2 cellular contexts compared by ENCODE assay signal in the genomic region with DNA sequence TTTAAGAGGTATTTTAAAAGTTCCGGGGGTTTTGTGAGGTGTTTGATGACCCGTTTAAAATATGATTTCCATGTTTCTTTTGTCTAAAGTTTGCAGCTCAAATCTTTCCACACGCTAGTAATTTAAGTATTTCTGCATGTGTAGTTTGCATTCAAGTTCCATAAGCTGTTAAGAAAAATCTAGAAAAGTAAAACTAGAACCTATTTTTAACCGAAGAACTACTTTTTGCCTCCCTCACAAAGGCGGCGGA.
TF ChIP-seq lines count a peak whose summit lies in the region.

No MANE protein-coding gene starts in this region.

TF ChIP-seq in GM12878, 131 proteins besides CTCF, POLR2A, EP300 and RAD21 (continued from another document and continues in another):
- TF ChIP-seq, protein P1, sequence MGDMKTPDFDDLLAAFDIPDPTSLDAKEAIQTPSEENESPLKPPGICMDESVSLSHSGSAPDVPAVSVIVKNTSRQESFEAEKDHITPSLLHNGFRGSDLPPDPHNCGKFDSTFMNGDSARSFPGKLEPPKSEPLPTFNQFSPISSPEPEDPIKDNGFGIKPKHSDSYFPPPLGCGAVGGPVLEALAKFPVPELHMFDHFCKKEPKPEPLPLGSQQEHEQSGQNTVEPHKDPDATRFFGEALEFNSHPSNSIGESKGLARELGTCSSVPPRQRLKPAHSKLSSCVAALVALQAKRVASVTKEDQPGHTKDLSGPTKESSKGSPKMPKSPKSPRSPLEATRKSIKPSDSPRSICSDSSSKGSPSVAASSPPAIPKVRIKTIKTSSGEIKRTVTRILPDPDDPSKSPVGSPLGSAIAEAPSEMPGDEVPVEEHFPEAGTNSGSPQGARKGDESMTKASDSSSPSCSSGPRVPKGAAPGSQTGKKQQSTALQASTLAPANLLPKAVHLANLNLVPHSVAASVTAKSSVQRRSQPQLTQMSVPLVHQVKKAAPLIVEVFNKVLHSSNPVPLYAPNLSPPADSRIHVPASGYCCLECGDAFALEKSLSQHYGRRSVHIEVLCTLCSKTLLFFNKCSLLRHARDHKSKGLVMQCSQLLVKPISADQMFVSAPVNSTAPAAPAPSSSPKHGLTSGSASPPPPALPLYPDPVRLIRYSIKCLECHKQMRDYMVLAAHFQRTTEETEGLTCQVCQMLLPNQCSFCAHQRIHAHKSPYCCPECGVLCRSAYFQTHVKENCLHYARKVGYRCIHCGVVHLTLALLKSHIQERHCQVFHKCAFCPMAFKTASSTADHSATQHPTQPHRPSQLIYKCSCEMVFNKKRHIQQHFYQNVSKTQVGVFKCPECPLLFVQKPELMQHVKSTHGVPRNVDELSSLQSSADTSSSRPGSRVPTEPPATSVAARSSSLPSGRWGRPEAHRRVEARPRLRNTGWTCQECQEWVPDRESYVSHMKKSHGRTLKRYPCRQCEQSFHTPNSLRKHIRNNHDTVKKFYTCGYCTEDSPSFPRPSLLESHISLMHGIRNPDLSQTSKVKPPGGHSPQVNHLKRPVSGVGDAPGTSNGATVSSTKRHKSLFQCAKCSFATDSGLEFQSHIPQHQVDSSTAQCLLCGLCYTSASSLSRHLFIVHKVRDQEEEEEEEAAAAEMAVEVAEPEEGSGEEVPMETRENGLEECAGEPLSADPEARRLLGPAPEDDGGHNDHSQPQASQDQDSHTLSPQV (IDR thresholded peaks at IDR 0.05): peak; percentile 78
- TF ChIP-seq, protein P2, sequence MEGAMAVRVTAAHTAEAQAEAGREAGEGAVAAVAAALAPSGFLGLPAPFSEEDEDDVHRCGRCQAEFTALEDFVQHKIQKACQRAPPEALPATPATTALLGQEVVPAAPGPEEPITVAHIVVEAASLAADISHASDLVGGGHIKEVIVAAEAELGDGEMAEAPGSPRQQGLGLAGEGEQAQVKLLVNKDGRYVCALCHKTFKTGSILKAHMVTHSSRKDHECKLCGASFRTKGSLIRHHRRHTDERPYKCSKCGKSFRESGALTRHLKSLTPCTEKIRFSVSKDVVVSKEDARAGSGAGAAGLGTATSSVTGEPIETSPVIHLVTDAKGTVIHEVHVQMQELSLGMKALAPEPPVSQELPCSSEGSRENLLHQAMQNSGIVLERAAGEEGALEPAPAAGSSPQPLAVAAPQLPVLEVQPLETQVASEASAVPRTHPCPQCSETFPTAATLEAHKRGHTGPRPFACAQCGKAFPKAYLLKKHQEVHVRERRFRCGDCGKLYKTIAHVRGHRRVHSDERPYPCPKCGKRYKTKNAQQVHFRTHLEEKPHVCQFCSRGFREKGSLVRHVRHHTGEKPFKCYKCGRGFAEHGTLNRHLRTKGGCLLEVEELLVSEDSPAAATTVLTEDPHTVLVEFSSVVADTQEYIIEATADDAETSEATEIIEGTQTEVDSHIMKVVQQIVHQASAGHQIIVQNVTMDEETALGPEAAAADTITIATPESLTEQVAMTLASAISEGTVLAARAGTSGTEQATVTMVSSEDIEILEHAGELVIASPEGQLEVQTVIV (IDR thresholded peaks at IDR 0.05; ENCODE audit: borderline replicate concordance, partially characterized antibody): no peak
- TF ChIP-seq ATF7 (IDR thresholded peaks at IDR 0.05; ENCODE audit: low read depth) (peak; percentile 81; the same call in 1 of the 2 replicates), STAT3 (IDR thresholded peaks at IDR 0.05; ENCODE audit: low read depth, low read length) (0 out of 2 replicates have a peak, but pooled peaks have one; percentile 16), GATAD2B (conservative IDR thresholded peaks at IDR 0.05; ENCODE audit: low read depth) (0 out of 2 replicates have a peak, but pooled peaks have one; percentile 50), BACH1 (IDR thresholded peaks at IDR 0.05; ENCODE audit: borderline replicate concordance) (no peak), MXI1 (IDR thresholded peaks at IDR 0.05; ENCODE audit: low read depth, low read length) (no peak), MTA2 (IDR thresholded peaks at IDR 0.05; ENCODE audit: low read depth) (peak; percentile 17; the same call in 1 of the 2 replicates), BRCA1 (IDR thresholded peaks at IDR 0.05; ENCODE audit: low read depth, low read length) (no peak), IKZF2 (IDR thresholded peaks at IDR 0.05) (peak in 1 of 2 experiments; percentile 81; a peak in 2 of 4 replicates), NR2C1 (IDR thresholded peaks at IDR 0.05) (0 out of 2 replicates have a peak, but pooled peaks have one; percentile 41), STAT1 (conservative IDR thresholded peaks at IDR 0.05) (no peak), SPI1 (IDR thresholded peaks at IDR 0.05; ENCODE audit: borderline replicate concordance, insufficient read depth, low read depth, low read length) (0 out of 2 replicates have a peak, but pooled peaks have one; percentile 0), TBL1XR1 (IDR thresholded peaks at IDR 0.05; ENCODE audit: low read depth, low read length) (no peak), CHD2 (IDR thresholded peaks at IDR 0.05; ENCODE audit: borderline replicate concordance, low read depth, low read length) (no peak), SRF (IDR thresholded peaks at IDR 0.05; ENCODE audit: low read depth in 2 of 2, low read length in 2 of 2) (no peak), EGR1 (IDR thresholded peaks at IDR 0.05; ENCODE audit: borderline replicate concordance in 1 of 2, low read depth in 2 of 2, low read length in 2 of 2) (no peak), NFIC (IDR thresholded peaks at IDR 0.05; ENCODE audit: low read depth, low read length) (no peak)
- TF ChIP-seq, protein P3, sequence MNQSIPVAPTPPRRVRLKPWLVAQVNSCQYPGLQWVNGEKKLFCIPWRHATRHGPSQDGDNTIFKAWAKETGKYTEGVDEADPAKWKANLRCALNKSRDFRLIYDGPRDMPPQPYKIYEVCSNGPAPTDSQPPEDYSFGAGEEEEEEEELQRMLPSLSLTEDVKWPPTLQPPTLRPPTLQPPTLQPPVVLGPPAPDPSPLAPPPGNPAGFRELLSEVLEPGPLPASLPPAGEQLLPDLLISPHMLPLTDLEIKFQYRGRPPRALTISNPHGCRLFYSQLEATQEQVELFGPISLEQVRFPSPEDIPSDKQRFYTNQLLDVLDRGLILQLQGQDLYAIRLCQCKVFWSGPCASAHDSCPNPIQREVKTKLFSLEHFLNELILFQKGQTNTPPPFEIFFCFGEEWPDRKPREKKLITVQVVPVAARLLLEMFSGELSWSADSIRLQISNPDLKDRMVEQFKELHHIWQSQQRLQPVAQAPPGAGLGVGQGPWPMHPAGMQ (IDR thresholded peaks at IDR 0.05; ENCODE audit: borderline replicate concordance): no peak
- TF ChIP-seq, protein P4, sequence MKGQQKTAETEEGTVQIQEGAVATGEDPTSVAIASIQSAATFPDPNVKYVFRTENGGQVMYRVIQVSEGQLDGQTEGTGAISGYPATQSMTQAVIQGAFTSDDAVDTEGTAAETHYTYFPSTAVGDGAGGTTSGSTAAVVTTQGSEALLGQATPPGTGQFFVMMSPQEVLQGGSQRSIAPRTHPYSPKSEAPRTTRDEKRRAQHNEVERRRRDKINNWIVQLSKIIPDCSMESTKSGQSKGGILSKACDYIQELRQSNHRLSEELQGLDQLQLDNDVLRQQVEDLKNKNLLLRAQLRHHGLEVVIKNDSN (IDR thresholded peaks at IDR 0.05; ENCODE audit: borderline replicate concordance, extremely low read length, insufficient read depth, low read depth, low read length): no peak

TF ChIP-seq in HepG2, 621 proteins besides CTCF, POLR2A, EP300 and RAD21 (continued from another document and continues in another):
- TF ChIP-seq, protein P5, sequence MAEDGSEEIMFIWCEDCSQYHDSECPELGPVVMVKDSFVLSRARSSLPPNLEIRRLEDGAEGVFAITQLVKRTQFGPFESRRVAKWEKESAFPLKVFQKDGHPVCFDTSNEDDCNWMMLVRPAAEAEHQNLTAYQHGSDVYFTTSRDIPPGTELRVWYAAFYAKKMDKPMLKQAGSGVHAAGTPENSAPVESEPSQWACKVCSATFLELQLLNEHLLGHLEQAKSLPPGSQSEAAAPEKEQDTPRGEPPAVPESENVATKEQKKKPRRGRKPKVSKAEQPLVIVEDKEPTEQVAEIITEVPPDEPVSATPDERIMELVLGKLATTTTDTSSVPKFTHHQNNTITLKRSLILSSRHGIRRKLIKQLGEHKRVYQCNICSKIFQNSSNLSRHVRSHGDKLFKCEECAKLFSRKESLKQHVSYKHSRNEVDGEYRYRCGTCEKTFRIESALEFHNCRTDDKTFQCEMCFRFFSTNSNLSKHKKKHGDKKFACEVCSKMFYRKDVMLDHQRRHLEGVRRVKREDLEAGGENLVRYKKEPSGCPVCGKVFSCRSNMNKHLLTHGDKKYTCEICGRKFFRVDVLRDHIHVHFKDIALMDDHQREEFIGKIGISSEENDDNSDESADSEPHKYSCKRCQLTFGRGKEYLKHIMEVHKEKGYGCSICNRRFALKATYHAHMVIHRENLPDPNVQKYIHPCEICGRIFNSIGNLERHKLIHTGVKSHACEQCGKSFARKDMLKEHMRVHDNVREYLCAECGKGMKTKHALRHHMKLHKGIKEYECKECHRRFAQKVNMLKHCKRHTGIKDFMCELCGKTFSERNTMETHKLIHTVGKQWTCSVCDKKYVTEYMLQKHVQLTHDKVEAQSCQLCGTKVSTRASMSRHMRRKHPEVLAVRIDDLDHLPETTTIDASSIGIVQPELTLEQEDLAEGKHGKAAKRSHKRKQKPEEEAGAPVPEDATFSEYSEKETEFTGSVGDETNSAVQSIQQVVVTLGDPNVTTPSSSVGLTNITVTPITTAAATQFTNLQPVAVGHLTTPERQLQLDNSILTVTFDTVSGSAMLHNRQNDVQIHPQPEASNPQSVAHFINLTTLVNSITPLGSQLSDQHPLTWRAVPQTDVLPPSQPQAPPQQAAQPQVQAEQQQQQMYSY (CRISPR knock-in tag; IDR thresholded peaks at IDR 0.05): peak; percentile 48; the same call in 1 of the 2 replicates
- TF ChIP-seq ZNF703 (CRISPR knock-in tag; IDR thresholded peaks at IDR 0.05; ENCODE audit: borderline replicate concordance) (no peak), NKX3-1 (CRISPR knock-in tag; IDR thresholded peaks at IDR 0.05) (peak; percentile 62; the same call in 1 of the 2 replicates), CBFB (CRISPR knock-in tag; IDR thresholded peaks at IDR 0.05) (no peak), ATAD3A (CRISPR knock-in tag; IDR thresholded peaks at IDR 0.05) (no peak), PLRG1 (conservative IDR thresholded peaks at IDR 0.05) (no peak), PTBP1 (IDR thresholded peaks at IDR 0.05; ENCODE audit: low read depth, low read length, poor library complexity, severe bottlenecking) (no peak), ZNF282 (IDR thresholded peaks at IDR 0.05; ENCODE audit: partially characterized antibody) (no peak), KLF13 (CRISPR knock-in tag; IDR thresholded peaks at IDR 0.05) (no peak), IKZF4 (CRISPR knock-in tag; IDR thresholded peaks at IDR 0.05; ENCODE audit: borderline replicate concordance, low read depth, not compliant biosample characterization) (no peak), REL (CRISPR knock-in tag; conservative IDR thresholded peaks at IDR 0.05) (no peak), PPARG (CRISPR knock-in tag; conservative IDR thresholded peaks at IDR 0.05) (no peak), NR3C1 (CRISPR knock-in tag; IDR thresholded peaks at IDR 0.05) (no peak), EZH2 (conservative IDR thresholded peaks at IDR 0.05; ENCODE audit: low read depth, low read length) (no peak), SRSF9 (IDR thresholded peaks at IDR 0.05; ENCODE audit: borderline replicate concordance, insufficient read depth, low read depth, low read length, poor library complexity, severe bottlenecking) (no peak), FOXM1 (CRISPR knock-in tag; IDR thresholded peaks at IDR 0.05) (no peak), AGO1 (IDR thresholded peaks at IDR 0.05; ENCODE audit: low read depth, low read length, poor library complexity, severe bottlenecking) (no peak), ZNF570 (CRISPR knock-in tag; IDR thresholded peaks at IDR 0.05; ENCODE audit: borderline replicate concordance) (no peak), MYNN (CRISPR knock-in tag; IDR thresholded peaks at IDR 0.05; ENCODE audit: low read depth) (no peak), RFXANK (CRISPR knock-in tag; IDR thresholded peaks at IDR 0.05) (no peak)
- TF ChIP-seq, protein P6, sequence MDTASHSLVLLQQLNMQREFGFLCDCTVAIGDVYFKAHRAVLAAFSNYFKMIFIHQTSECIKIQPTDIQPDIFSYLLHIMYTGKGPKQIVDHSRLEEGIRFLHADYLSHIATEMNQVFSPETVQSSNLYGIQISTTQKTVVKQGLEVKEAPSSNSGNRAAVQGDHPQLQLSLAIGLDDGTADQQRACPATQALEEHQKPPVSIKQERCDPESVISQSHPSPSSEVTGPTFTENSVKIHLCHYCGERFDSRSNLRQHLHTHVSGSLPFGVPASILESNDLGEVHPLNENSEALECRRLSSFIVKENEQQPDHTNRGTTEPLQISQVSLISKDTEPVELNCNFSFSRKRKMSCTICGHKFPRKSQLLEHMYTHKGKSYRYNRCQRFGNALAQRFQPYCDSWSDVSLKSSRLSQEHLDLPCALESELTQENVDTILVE (CRISPR knock-in tag; IDR thresholded peaks at IDR 0.05): no peak
- TF ChIP-seq, protein P7, sequence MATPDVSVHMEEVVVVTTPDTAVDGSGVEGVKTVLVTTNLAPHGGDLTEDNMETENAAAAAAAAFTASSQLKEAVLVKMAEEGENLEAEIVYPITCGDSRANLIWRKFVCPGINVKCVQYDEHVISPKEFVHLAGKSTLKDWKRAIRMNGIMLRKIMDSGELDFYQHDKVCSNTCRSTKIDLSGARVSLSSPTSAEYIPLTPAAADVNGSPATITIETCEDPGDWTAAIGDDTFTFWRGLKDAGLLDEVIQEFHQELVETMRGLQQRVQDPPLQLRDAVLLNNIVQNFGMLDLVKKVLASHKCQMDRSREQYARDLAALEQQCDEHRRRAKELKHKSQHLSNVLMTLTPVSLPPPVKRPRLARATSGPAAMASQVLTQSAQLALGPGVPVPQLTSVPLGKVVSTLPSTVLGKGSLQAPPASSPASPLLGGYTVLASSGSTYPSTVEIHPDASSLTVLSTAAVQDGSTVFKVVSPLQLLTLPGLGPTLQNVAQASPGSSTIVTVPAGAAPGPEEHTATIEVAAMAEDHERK (CRISPR knock-in tag; IDR thresholded peaks at IDR 0.05; ENCODE audit: low read depth): no peak
- TF ChIP-seq, protein P8, sequence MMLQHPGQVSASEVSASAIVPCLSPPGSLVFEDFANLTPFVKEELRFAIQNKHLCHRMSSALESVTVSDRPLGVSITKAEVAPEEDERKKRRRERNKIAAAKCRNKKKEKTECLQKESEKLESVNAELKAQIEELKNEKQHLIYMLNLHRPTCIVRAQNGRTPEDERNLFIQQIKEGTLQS (CRISPR knock-in tag; IDR thresholded peaks at IDR 0.05): no peak
- TF ChIP-seq, protein P9, sequence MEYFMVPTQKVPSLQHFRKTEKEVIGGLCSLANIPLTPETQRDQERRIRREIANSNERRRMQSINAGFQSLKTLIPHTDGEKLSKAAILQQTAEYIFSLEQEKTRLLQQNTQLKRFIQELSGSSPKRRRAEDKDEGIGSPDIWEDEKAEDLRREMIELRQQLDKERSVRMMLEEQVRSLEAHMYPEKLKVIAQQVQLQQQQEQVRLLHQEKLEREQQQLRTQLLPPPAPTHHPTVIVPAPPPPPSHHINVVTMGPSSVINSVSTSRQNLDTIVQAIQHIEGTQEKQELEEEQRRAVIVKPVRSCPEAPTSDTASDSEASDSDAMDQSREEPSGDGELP (IDR thresholded peaks at IDR 0.05; ENCODE audit: borderline replicate concordance, low read depth): no peak
- TF ChIP-seq, protein P10, sequence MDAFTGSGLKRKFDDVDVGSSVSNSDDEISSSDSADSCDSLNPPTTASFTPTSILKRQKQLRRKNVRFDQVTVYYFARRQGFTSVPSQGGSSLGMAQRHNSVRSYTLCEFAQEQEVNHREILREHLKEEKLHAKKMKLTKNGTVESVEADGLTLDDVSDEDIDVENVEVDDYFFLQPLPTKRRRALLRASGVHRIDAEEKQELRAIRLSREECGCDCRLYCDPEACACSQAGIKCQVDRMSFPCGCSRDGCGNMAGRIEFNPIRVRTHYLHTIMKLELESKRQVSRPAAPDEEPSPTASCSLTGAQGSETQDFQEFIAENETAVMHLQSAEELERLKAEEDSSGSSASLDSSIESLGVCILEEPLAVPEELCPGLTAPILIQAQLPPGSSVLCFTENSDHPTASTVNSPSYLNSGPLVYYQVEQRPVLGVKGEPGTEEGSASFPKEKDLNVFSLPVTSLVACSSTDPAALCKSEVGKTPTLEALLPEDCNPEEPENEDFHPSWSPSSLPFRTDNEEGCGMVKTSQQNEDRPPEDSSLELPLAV (CRISPR knock-in tag; conservative IDR thresholded peaks at IDR 0.05; ENCODE audit: low read depth): no peak
